1 cellular context compared by ENCODE assay signal in the genomic region with DNA sequence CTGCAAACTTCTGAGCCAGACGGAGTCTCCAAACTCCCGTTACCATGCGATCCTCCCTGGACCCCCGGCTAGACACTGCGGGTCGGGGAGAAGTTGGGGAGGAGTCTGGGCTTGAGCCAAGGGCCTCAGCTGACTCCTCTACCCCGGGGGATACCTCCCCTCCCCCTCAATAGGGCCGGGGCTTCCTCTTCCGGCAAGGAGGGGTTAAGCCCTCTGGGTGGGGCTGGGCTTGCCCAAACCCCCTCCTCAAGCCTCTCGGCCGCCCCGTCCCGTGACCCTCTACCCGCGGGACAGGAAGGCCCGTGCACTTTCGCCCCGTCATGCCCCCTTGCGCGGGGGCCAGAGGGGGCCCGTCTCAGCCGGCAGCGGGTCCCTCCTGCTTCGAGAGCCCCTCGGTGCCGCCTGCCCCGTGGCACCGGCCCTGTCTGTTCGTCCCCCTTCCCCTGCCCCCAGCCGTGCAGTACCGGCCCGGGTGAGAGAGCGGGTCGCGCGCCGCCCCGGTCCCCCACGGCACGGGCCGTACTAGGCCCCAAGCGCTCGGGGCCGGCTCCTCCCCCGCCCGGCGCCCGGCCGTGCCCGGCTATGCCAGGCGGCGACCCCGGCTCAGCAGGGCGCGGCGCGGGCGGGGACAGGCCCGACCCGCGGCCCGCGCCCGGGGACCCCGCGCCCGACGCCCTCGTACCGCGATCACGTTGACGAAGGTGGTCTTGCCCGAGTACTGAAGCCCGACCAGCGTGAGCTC.
TF ChIP-seq lines count a peak whose summit lies in the region.

No MANE protein-coding gene starts in this region.

TF ChIP-seq in K562, 482 proteins besides CTCF, POLR2A, EP300 and RAD21 (continues in another document):
- TF ChIP-seq ZNF57 (CRISPR knock-in tag; IDR thresholded peaks at IDR 0.05) (no peak), L3MBTL2 (IDR thresholded peaks at IDR 0.05) (0 out of 2 replicates have a peak, but pooled peaks have one; percentile 13), TAL1 (IDR thresholded peaks at IDR 0.05) (no peak), VEZF1 (CRISPR knock-in tag; IDR thresholded peaks at IDR 0.05) (peak; percentile 60), LCOR (CRISPR knock-in tag; IDR thresholded peaks at IDR 0.05) (0 out of 2 replicates have a peak, but pooled peaks have one; percentile 44), PHF21A (IDR thresholded peaks at IDR 0.05; ENCODE audit: borderline replicate concordance, low read depth) (no peak), NR2C2 (CRISPR knock-in tag; IDR thresholded peaks at IDR 0.05) (no peak; the same call in 1 of the 2 replicates), NR2C2 (tag; IDR thresholded peaks at IDR 0.05) (no peak), ADNP (tag; IDR thresholded peaks at IDR 0.05) (no peak), HDAC2 (IDR thresholded peaks at IDR 0.05) (peak; percentile 60; the same call in 1 of the 2 replicates), ZBTB43 (CRISPR knock-in tag; IDR thresholded peaks at IDR 0.05) (no peak), POLR2G (IDR thresholded peaks at IDR 0.05; ENCODE audit: low read depth, low read length) (no peak), ZNF224 (CRISPR knock-in tag; IDR thresholded peaks at IDR 0.05) (no peak), FOXA3 (CRISPR knock-in tag; conservative IDR thresholded peaks at IDR 0.05 in 1 of 2, IDR thresholded peaks at IDR 0.05 in 1 of 2) (no peak), TFAP4 (CRISPR knock-in tag; IDR thresholded peaks at IDR 0.05; ENCODE audit: borderline replicate concordance) (peak; percentile 87), PHTF2 (CRISPR knock-in tag; IDR thresholded peaks at IDR 0.05) (no peak), ZNF695 (CRISPR knock-in tag; IDR thresholded peaks at IDR 0.05) (no peak), ZNF217 (CRISPR knock-in tag; IDR thresholded peaks at IDR 0.05) (no peak), PCBP1 (IDR thresholded peaks at IDR 0.05; ENCODE audit: low read depth, low read length, poor library complexity, severe bottlenecking) (peak; percentile 30), GABPB1 (CRISPR knock-in tag; IDR thresholded peaks at IDR 0.05) (peak; percentile 49; the same call in 1 of the 2 replicates), CSDE1 (IDR thresholded peaks at IDR 0.05) (no peak), CHD1 (IDR thresholded peaks at IDR 0.05; ENCODE audit: low read length) (peak; percentile 80), ZNF174 (CRISPR knock-in tag; IDR thresholded peaks at IDR 0.05) (no peak), TCF7L2 (IDR thresholded peaks at IDR 0.05; ENCODE audit: low read depth, low read length) (no peak), FOXM1 (IDR thresholded peaks at IDR 0.05; ENCODE audit: low read depth) (no peak), FOXM1 (CRISPR knock-in tag; IDR thresholded peaks at IDR 0.05; ENCODE audit: low read depth) (no peak), KLF1 (tag; IDR thresholded peaks at IDR 0.05) (no peak), RBBP5 (IDR thresholded peaks at IDR 0.05; ENCODE audit: borderline replicate concordance, insufficient read depth, low read length, poor library complexity, severe bottlenecking) (peak; percentile 67)
- TF ChIP-seq, protein P1, sequence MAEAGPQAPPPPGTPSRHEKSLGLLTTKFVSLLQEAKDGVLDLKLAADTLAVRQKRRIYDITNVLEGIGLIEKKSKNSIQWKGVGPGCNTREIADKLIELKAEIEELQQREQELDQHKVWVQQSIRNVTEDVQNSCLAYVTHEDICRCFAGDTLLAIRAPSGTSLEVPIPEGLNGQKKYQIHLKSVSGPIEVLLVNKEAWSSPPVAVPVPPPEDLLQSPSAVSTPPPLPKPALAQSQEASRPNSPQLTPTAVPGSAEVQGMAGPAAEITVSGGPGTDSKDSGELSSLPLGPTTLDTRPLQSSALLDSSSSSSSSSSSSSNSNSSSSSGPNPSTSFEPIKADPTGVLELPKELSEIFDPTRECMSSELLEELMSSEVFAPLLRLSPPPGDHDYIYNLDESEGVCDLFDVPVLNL (CRISPR knock-in tag; IDR thresholded peaks at IDR 0.05; ENCODE audit: low read depth): 0 out of 2 replicates have a peak, but pooled peaks have one; percentile 28
- TF ChIP-seq, protein P2, sequence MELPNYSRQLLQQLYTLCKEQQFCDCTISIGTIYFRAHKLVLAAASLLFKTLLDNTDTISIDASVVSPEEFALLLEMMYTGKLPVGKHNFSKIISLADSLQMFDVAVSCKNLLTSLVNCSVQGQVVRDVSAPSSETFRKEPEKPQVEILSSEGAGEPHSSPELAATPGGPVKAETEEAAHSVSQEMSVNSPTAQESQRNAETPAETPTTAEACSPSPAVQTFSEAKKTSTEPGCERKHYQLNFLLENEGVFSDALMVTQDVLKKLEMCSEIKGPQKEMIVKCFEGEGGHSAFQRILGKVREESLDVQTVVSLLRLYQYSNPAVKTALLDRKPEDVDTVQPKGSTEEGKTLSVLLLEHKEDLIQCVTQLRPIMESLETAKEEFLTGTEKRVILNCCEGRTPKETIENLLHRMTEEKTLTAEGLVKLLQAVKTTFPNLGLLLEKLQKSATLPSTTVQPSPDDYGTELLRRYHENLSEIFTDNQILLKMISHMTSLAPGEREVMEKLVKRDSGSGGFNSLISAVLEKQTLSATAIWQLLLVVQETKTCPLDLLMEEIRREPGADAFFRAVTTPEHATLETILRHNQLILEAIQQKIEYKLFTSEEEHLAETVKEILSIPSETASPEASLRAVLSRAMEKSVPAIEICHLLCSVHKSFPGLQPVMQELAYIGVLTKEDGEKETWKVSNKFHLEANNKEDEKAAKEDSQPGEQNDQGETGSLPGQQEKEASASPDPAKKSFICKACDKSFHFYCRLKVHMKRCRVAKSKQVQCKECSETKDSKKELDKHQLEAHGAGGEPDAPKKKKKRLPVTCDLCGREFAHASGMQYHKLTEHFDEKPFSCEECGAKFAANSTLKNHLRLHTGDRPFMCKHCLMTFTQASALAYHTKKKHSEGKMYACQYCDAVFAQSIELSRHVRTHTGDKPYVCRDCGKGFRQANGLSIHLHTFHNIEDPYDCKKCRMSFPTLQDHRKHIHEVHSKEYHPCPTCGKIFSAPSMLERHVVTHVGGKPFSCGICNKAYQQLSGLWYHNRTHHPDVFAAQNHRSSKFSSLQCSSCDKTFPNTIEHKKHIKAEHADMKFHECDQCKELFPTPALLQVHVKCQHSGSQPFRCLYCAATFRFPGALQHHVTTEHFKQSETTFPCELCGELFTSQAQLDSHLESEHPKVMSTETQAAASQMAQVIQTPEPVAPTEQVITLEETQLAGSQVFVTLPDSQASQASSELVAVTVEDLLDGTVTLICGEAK (IDR thresholded peaks at IDR 0.05): peak; percentile 47
- TF ChIP-seq, protein P2 (CRISPR knock-in tag; IDR thresholded peaks at IDR 0.05): 0 out of 2 replicates have a peak, but pooled peaks have one; percentile 49
- TF ChIP-seq, protein P3, sequence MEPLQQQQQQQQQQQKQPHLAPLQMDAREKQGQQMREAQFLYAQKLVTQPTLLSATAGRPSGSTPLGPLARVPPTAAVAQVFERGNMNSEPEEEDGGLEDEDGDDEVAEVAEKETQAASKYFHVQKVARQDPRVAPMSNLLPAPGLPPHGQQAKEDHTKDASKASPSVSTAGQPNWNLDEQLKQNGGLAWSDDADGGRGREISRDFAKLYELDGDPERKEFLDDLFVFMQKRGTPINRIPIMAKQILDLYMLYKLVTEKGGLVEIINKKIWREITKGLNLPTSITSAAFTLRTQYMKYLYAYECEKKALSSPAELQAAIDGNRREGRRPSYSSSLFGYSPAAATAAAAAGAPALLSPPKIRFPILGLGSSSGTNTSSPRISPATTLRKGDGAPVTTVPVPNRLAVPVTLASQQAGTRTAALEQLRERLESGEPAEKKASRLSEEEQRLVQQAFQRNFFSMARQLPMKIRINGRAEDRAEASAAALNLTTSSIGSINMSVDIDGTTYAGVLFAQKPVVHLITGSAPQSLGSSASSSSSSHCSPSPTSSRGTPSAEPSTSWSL (CRISPR knock-in tag; IDR thresholded peaks at IDR 0.05; ENCODE audit: borderline replicate concordance): no peak
- TF ChIP-seq, protein P4, sequence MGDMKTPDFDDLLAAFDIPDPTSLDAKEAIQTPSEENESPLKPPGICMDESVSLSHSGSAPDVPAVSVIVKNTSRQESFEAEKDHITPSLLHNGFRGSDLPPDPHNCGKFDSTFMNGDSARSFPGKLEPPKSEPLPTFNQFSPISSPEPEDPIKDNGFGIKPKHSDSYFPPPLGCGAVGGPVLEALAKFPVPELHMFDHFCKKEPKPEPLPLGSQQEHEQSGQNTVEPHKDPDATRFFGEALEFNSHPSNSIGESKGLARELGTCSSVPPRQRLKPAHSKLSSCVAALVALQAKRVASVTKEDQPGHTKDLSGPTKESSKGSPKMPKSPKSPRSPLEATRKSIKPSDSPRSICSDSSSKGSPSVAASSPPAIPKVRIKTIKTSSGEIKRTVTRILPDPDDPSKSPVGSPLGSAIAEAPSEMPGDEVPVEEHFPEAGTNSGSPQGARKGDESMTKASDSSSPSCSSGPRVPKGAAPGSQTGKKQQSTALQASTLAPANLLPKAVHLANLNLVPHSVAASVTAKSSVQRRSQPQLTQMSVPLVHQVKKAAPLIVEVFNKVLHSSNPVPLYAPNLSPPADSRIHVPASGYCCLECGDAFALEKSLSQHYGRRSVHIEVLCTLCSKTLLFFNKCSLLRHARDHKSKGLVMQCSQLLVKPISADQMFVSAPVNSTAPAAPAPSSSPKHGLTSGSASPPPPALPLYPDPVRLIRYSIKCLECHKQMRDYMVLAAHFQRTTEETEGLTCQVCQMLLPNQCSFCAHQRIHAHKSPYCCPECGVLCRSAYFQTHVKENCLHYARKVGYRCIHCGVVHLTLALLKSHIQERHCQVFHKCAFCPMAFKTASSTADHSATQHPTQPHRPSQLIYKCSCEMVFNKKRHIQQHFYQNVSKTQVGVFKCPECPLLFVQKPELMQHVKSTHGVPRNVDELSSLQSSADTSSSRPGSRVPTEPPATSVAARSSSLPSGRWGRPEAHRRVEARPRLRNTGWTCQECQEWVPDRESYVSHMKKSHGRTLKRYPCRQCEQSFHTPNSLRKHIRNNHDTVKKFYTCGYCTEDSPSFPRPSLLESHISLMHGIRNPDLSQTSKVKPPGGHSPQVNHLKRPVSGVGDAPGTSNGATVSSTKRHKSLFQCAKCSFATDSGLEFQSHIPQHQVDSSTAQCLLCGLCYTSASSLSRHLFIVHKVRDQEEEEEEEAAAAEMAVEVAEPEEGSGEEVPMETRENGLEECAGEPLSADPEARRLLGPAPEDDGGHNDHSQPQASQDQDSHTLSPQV (IDR thresholded peaks at IDR 0.05): no peak
